In the genomic region with DNA sequence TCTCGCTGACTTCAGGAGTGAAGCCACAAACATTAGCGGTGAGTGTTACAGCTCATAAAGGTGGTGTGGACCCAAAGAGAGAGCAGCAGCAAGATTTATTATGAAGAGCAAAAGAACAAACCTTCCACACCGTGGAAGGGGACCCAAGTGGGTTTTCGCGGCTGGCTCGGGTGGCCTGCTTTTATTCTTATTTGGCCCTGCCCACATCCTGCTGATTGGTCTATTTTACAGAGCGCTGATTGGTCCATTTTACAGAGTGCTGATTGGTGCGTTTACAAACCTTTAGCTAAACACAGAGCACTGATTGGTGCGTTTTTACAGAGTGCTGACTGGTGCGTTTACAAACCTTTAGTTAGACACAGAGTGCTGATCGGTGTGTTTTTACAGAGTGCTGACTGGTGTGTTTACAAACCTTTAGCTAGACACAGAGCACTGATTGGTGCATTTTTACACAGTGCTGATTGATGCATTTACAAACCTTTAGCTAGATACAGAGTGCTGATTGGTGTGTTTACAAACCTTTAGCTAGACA, we compare ENCODE assay signal across 6 cellular contexts. TPM values are rescaled to one million over a fixed set of nuclear protein-coding genes. Genes with fewer than 3 reads are reported as not detected.
"Had no signal": no experiment of that assay in that cellular context is flagged by ENCODE, and none has a peak within 500 bp of the region (broad histone marks: within the 10 kb centered on the region; RNA-seq: fewer than 3 reads in every experiment).

No MANE protein-coding gene starts in this region.

RNA-seq across cellular contexts. Expression of gene KIF4B, which starts 37.5 kb away (rescaled TPM):
- total RNA-seq: activated CD4-positive, alpha-beta memory T cell treated with anti-CD3 and anti-CD28 coated beads, Interleukin-2, amount 10 ng/mL, durations not matched to agents 7 days and 5 days; activated CD4-positive, alpha-beta T cell treated with anti-CD3 and anti-CD28 coated beads, Interleukin-2, amount 10 ng/mL, durations not matched to agents 7 days and 5 days; activated naive CD8-positive, alpha-beta T cell treated with anti-CD3 and anti-CD28 coated beads, Interleukin-2, amount 10 ng/mL, durations not matched to agents 7 days and 5 days; ascending aorta; cardiac muscle cell had no signal
- polyA plus RNA-seq: adipose tissue, cardiac muscle cell had no signal
